In the genomic region with DNA sequence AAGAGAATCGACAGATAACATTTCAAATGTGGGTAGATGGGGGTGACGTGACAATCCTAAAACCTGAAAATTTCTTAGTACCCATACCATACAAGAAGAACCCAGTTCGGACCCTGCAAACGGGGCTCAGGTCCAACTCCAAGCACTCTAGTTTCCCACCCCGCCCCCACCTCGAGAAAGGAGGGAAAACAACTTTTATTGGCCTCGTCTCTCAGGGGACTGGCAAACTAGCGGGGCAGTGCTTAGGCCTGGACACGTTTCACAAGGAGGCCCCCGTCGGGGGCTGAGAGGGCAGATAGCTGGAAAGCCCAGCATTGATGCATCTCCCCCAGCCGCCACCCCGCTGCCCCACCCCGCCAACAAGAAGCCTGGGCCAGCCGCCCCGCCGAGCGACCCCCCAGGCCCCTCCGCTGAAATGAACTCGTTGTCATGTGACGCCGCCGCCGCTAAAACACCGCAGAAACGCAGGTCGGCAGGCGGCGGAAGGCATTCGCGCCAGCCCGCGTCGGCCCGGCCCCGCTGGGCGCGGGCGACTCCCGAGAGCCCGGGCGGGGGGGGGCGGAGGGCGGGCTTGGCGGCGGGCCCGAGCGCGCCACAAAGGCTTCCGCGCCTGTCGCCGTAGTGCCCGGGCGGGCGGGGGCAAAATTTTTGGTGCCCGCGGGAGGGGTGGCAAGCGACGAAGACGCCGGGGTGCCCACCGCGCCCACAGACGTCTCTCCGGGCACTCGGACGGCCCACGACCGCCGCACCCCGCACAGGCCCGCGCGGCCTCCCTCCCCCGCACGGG, we compare ENCODE assay signal across 8 cellular contexts. TPM values are rescaled to one million over a fixed set of nuclear protein-coding genes. Genes with fewer than 3 reads are reported as not detected.
A peak's percentile ranks its signal among the peaks of the same experiment; 100 is the strongest.
DNase-seq lines count a peak whose midpoint lies in the region; ATAC-seq and TF ChIP-seq lines count a peak whose summit lies in the region.

No MANE protein-coding gene starts in this region.

- intact Hi-C loops in left ventricle myocardium superior (cut with micrococcal nuclease) = loop anchor here (5.0 kb wide), 1 partner anchor 261 kb away; no protein-coding TSS in a partner anchor
- intact Hi-C loops in psoas muscle (cut with DNase I) = loop anchor here (1.0 to 10.0 kb wide), 11 partner anchors 51 to 679 kb away; partner anchors contain the start of genes MSL2 (in 2 of the 2) and NCK1 (in 1 of the 2)

- H3K27ac ChIP-seq in psoas muscle (peak overlapping the region; percentile 98), urinary bladder (ENCODE audit: low read depth) (peak overlapping the region; percentile 99)

- no peaks in the 10 kb centered on the region for H3K36me3 Mint-ChIP-seq in T-helper 17 cell (ENCODE audit: low read depth)

- no peaks in the 10 kb centered on the region for H3K27me3 ChIP-seq in HAP-1 (ENCODE audit: low read depth)
- no peaks in the 10 kb centered on the region for H3K27me3 ChIP-seq in psoas muscle (ENCODE audit: insufficient read depth in 3 of 3, low read length in 2 of 3)

- H3K4me1 Mint-ChIP-seq in T-helper 17 cell = peaks cover 40% of the 10 kb centered on the region

- peak; percentile 72 for DNase-seq in DMS114 treated with DMSO at 0.1 percent for 48 hours (lab: John Stamatoyannopoulos, UW; ENCODE audit: unreplicated experiment)
- DNase-seq in HAP-1 (ENCODE audit: low spot score in 2 of 2) = peak; percentile 73 to 91
- DNase-seq in NCI-H1105 treated with DMSO at 0.1 percent for 48 hours (lab: John Stamatoyannopoulos, UW) = peak; percentile 92
- DNase-seq in T-helper 17 cell = peak; percentile 43 to 66 (median 64)
- DNase-seq in amniotic stem cell (lab: John Stamatoyannopoulos, UW) = peak; percentile 35
- peak; percentile 85 for DNase-seq in left ventricle myocardium superior
- DNase-seq in psoas muscle = peak; percentile 79 to 86

- H3K9me3 ChIP-seq in HAP-1 (no peaks in the 10 kb centered on the region), T-helper 17 cell (ENCODE audit: control insufficient read depth, low read length, poor library complexity, severe bottlenecking) (no peaks in the 10 kb centered on the region), psoas muscle (no peaks in the 10 kb centered on the region)

- H3K27ac Mint-ChIP-seq in T-helper 17 cell = peak overlapping the region; percentile 98

- peak; percentile 13 for ATAC-seq in T-helper 17 cell
- ATAC-seq in left ventricle myocardium superior = peak; percentile 42
- ATAC-seq in psoas muscle = peak; percentile 41 to 55 (median 47)

- H3K36me3 ChIP-seq in HAP-1 (replicated peaks) = no peaks in the 10 kb centered on the region
- no peaks in the 10 kb centered on the region for H3K36me3 ChIP-seq in psoas muscle (ENCODE audit: insufficient read depth in 1 of 2, low read depth in 1 of 2)
- no peaks in the 10 kb centered on the region for H3K36me3 ChIP-seq in urinary bladder (ENCODE audit: insufficient read depth)

- no peak for TF ChIP-seq CTCF in psoas muscle (IDR thresholded peaks at IDR 0.05)

- H3K4me1 ChIP-seq in HAP-1 = peaks cover 19% of the 10 kb centered on the region
- peaks cover 34% of the 10 kb centered on the region for H3K4me1 ChIP-seq in psoas muscle
- H3K4me1 ChIP-seq in urinary bladder (ENCODE audit: insufficient read depth) = no peaks in the 10 kb centered on the region

- H3K4me3 Mint-ChIP-seq in T-helper 17 cell = peak overlapping the region; percentile 93

- in situ Hi-C loops in HAP-1 (cut with MboI; ENCODE audit: low sequenced_read_pairs) = loop anchor here (10.0 kb wide), 1 partner anchor 263 kb away; no protein-coding TSS in a partner anchor

- H3K27me3 Mint-ChIP-seq in T-helper 17 cell = no peaks in the 10 kb centered on the region

- H3K4me3 ChIP-seq in HAP-1 = peak overlapping the region; percentile 80
- H3K4me3 ChIP-seq in psoas muscle = peak overlapping the region; percentile 82
- H3K4me3 ChIP-seq in urinary bladder (ENCODE audit: low read depth, low read length) = peak overlapping the region; percentile 99

- WGBS in psoas muscle, 3 donors = 0 to 1% (median 0%) methylated on average over 31 to 77 of the region's 77 CpGs
- under 1% methylated on average over 77 of the region's 77 CpGs for WGBS in urinary bladder

RNA-seq across cellular contexts. Expression of gene STAG1, which starts 0.7 kb away (rescaled TPM):
- total RNA-seq in T-helper 17 cell (10 to 100 TPM; 46.9 to 48.5 TPM), left ventricle myocardium superior (22.3 TPM), psoas muscle (10 to 100 TPM; 17.5 to 27.7 (median 23.1) TPM), urinary bladder (130 TPM)
- polyA plus RNA-seq in psoas muscle (10 to 100 TPM in 1 of 3 donors, 1 to 10 TPM in 2; 8.8 to 19.7 (median 9.1) TPM), urinary bladder (19.3 TPM)

Comparison
In these comparisons a context has a peak if more than half of its experiments do, and no peak if none do; other contexts are left out.
1. Peak in every context shown above with its lines: DNase-seq, ATAC-seq, H3K4me3 ChIP-seq and H3K27ac ChIP-seq.
2. DNase-seq: peak in every context shown above with its lines; median percentile 92 in NCI-H1105 treated with DMSO at 0.1 percent for 48 hours; 85 in left ventricle myocardium superior; 82 in psoas muscle; 82 in HAP-1; 72 in DMS114 treated with DMSO at 0.1 percent for 48 hours; 64 in T-helper 17 cell; 35 in amniotic stem cell.